ENCODE assay signal across 9 cellular contexts in genomic region chr14:51547260-51547659, GRCh38.
DNase-seq lines count a peak whose midpoint lies in the region; ATAC-seq, FAIRE-seq and TF ChIP-seq lines count a peak whose summit lies in the region.
"Had no signal": no experiment of that assay in that cellular context is flagged by ENCODE, and none has a peak within 500 bp of the region (broad histone marks: within the 10 kb centered on the region; RNA-seq: fewer than 3 reads in every experiment).

No MANE protein-coding gene starts in this region.

- in situ Hi-C loops in transverse colon (cut with MboI; ENCODE audit: low pct_ligation_motif_present in 1 of 4, low pct_unique_long_range_greater_than_20kb in 1 of 4, low sequenced_read_pairs in 3 of 4), result no loop called here

- no peak overlapping the region for H3K4me3 ChIP-seq in transverse colon

- CTCF ChIA-PET in MCF 10A (lab: Yijun Ruan, JAX), result interaction anchor here (0.6 to 1.7 kb wide), 6 partner anchors 17 to 150 kb away, joined by 3 to 4 read pairs (median 3); no protein-coding TSS in a partner anchor

- H3K27me3 Mint-ChIP-seq in MCF 10A (ENCODE audit: insufficient read depth, unreplicated experiment), result no peaks in the 10 kb centered on the region
- H3K27me3 Mint-ChIP-seq in endothelial cell (ENCODE audit: unreplicated experiment), result no peaks in the 10 kb centered on the region

- H3K4me3 Mint-ChIP-seq in MCF 10A (ENCODE audit: unreplicated experiment) (peak overlapping the region; percentile 46), endothelial cell (ENCODE audit: unreplicated experiment) (no peak overlapping the region)

- H3K4me1 Mint-ChIP-seq in MCF 10A (ENCODE audit: insufficient read depth, unreplicated experiment) (peaks cover 45% of the 10 kb centered on the region), endothelial cell (ENCODE audit: unreplicated experiment) (peaks cover 6% of the 10 kb centered on the region)

- H3K9me3 Mint-ChIP-seq in MCF 10A (ENCODE audit: unreplicated experiment) (no peaks in the 10 kb centered on the region), endothelial cell (ENCODE audit: unreplicated experiment) (no peaks in the 10 kb centered on the region)

- H3K9me3 ChIP-seq in transverse colon, result no peaks in the 10 kb centered on the region

- H3K4me1 ChIP-seq in transverse colon, result peaks cover 0 to 3% (median 1%) of the 10 kb centered on the region in 4 donors

- DNase-seq in HTR-8/SVneo (ENCODE audit: insufficient read length, low spot score), result peak; percentile 63
- peak; percentile 99 for DNase-seq in MCF 10A (ENCODE audit: unreplicated experiment)
- peak; percentile 98 for DNase-seq in kidney tubule cell (ENCODE audit: low spot score)
- DNase-seq in transverse colon, result peak; percentile 22
- DNase-seq in NCI-H345 treated with DMSO at 0.1 percent for 48 hours (lab: John Stamatoyannopoulos, UW; ENCODE audit: unreplicated experiment), result no peak
- DNase-seq in MV-4-11 (lab: John Stamatoyannopoulos, UW), result no peak
- DNase-seq in endothelial cell (ENCODE audit: low spot score), result no peak
- DNase-seq: KBM-7 had no signal

- peak; percentile 84 for FAIRE-seq in HTR-8/SVneo (lab: Jason Lieb, UNC)

- no peak for TF ChIP-seq EP300 in transverse colon (IDR thresholded peaks at IDR 0.05; ENCODE audit: low read depth)

- no peak for ATAC-seq in GM21786 (IDR thresholded peaks at IDR 0.05; ENCODE audit: unreplicated experiment)

- no TSS peak for BruUV-seq in MCF 10A (replicated peaks; lab: Mats Ljungman, UMichigan)

- POLR2A ChIA-PET in MCF 10A (lab: Yijun Ruan, JAX), result interaction anchor here (0.9 to 7.7 kb wide), 20 partner anchors 9 to 264 kb away, joined by 3 to 124 read pairs (median 6); partner anchors contain the start of gene FRMD6

- 40 to 46% methylated on average over 2 to 3 of the region's 3 CpGs for WGBS in transverse colon (ENCODE audit: low coverage in 1 of 2), 2 donors

- H3K27ac Mint-ChIP-seq in MCF 10A (ENCODE audit: low read depth, unreplicated experiment) (peak overlapping the region; percentile 94), endothelial cell (ENCODE audit: unreplicated experiment) (no peak overlapping the region)

- no peak for TF ChIP-seq CTCF in MCF 10A (IDR thresholded peaks at IDR 0.05; ENCODE audit: unreplicated experiment)
- no peak for TF ChIP-seq CTCF in transverse colon (IDR thresholded peaks at IDR 0.05)
- TF ChIP-seq CTCF in endothelial cell (IDR thresholded peaks at IDR 0.05; ENCODE audit: unreplicated experiment), result no peak

- peak overlapping the region; percentile 56 to 72 (median 65) for H3K27ac ChIP-seq in transverse colon

- H3K36me3 Mint-ChIP-seq in MCF 10A (ENCODE audit: insufficient read depth, unreplicated experiment) (no peaks in the 10 kb centered on the region), endothelial cell (ENCODE audit: low read depth, unreplicated experiment) (no peaks in the 10 kb centered on the region)

- H3K36me3 ChIP-seq in transverse colon, result no peaks in the 10 kb centered on the region

- no peaks in the 10 kb centered on the region for H3K27me3 ChIP-seq in transverse colon

- no peak for TF ChIP-seq POLR2A in transverse colon (IDR thresholded peaks at IDR 0.05)

- intact Hi-C loops in MCF 10A (cut with micrococcal nuclease) (loop anchor here (1.0 to 10.0 kb wide), 5 partner anchors 58 to 265 kb away; no protein-coding TSS in a partner anchor), transverse colon (cut with DNase I; ENCODE audit: low total_unique reads) (no loop called here)

Comparison
In these comparisons a context has a peak if more than half of its experiments do, and no peak if none do; other contexts are left out.
1. DNase-seq: peak in HTR-8/SVneo (single experiment), MCF 10A (single experiment), kidney tubule cell (single experiment) and transverse colon (single experiment); none in NCI-H345 treated with DMSO at 0.1 percent for 48 hours (single experiment), MV-4-11 (single experiment) and endothelial cell (single experiment).